8 cellular contexts compared by ENCODE assay signal in the genomic region with DNA sequence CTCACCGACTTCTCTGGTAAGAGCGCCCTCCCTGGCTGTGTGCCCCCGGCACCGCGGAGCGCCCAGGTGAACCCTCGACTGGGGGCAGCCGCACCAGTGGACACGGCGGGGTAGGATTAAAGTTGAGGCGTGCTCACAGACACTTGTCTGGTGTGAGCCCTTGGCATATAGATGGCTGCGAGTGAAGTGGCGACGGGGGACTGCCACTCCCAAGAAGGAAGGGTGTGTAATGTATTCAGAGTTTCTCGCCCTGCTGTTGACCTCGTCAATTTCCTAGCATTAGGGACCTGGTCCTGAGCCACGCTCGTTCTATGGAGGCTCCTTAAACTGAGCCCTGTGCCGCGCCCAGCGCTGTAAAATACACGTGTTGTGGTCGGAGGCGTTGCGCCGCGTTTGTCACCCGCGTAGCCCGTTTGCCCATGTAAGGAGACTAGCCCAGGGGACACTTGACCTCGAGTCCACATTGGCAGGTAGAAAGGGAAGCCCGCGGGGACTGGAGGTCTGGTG. TPM values are rescaled to one million over a fixed set of nuclear protein-coding genes. Genes with fewer than 3 reads are reported as not detected.
DNase-seq lines count a peak whose midpoint lies in the region; ATAC-seq and TF ChIP-seq lines count a peak whose summit lies in the region.

No MANE protein-coding gene starts in this region.

- H3K27me3 ChIP-seq in hepatocyte, result peaks cover 64% of the 10 kb centered on the region
- no peaks in the 10 kb centered on the region for H3K27me3 ChIP-seq in gastrocnemius medialis

- in situ Hi-C loops in gastrocnemius medialis (cut with MboI; ENCODE audit: low sequenced_read_pairs in 4 of 4), result no loop called here

- H3K4me1 ChIP-seq in hepatocyte (ENCODE audit: insufficient read depth), result peaks cover 13% of the 10 kb centered on the region
- peaks cover 0 to 9% of the 10 kb centered on the region in 2 donors for H3K4me1 ChIP-seq in gastrocnemius medialis

- H3K4me3 ChIP-seq in hepatocyte (peak overlapping the region; percentile 70), gastrocnemius medialis (peak overlapping the region; percentile 79 to 92 (median 89))

- H3K4me1 Mint-ChIP-seq in activated naive CD8-positive, alpha-beta T cell treated with anti-CD3 and anti-CD28 coated beads for 36 hours, result peaks cover 37% of the 10 kb centered on the region

- peak; percentile 13 to 15 for ATAC-seq in gastrocnemius medialis
- ATAC-seq in HG03039 (IDR thresholded peaks at IDR 0.05; ENCODE audit: unreplicated experiment), result no peak
- no peak for ATAC-seq in GM21619 (IDR thresholded peaks at IDR 0.05; ENCODE audit: unreplicated experiment)

- no peak overlapping the region for H3K27ac ChIP-seq in hepatocyte
- peak overlapping the region; percentile 85 to 96 (median 94) for H3K27ac ChIP-seq in gastrocnemius medialis

- H3K79me2 ChIP-seq in hepatocyte, result no peaks in the 10 kb centered on the region

- peak overlapping the region; percentile 63 for H2AFZ ChIP-seq in hepatocyte

- peaks cover 16% of the 10 kb centered on the region for H3K36me3 Mint-ChIP-seq in activated naive CD8-positive, alpha-beta T cell treated with anti-CD3 and anti-CD28 coated beads for 36 hours

- no peaks in the 10 kb centered on the region for H3K27me3 Mint-ChIP-seq in activated naive CD8-positive, alpha-beta T cell treated with anti-CD3 and anti-CD28 coated beads for 36 hours

- H3K9me2 ChIP-seq in hepatocyte (replicated peaks; ENCODE audit: insufficient read depth), result no peaks in the 10 kb centered on the region

- intact Hi-C loops in gastrocnemius medialis (cut with DNase I; ENCODE audit: low total_unique reads), result loop anchor here (2.0 to 5.0 kb wide), 4 partner anchors 44 to 199 kb away; partner anchors contain the start of gene CFAP298

- no peaks in the 10 kb centered on the region for H3K36me3 ChIP-seq in hepatocyte (replicated peaks; ENCODE audit: insufficient read depth, low read depth)
- no peaks in the 10 kb centered on the region for H3K36me3 ChIP-seq in gastrocnemius medialis

- TF ChIP-seq CTCF in hepatocyte (IDR thresholded peaks at IDR 0.05; ENCODE audit: poor library complexity) (no peak), gastrocnemius medialis (IDR thresholded peaks at IDR 0.05 in 4 of 5, conservative IDR thresholded peaks at IDR 0.05 in 1 of 5) (no peak)

- H3K9me3 ChIP-seq in hepatocyte (ENCODE audit: low read depth), result no peaks in the 10 kb centered on the region
- H3K9me3 ChIP-seq in gastrocnemius medialis, result no peaks in the 10 kb centered on the region

- DNase-seq in activated effector memory CD4-positive, alpha-beta T cell treated with anti-CD3 and anti-CD28 coated beads, Interleukin-2, amount 50 U/mL, for 16 hours, result peak; percentile 68
- DNase-seq in activated effector memory CD4-positive, alpha-beta T cell treated with Interleukin-2 at 50 U/mL for 16 hours, result no peak
- peak; percentile 19 for DNase-seq in activated naive CD8-positive, alpha-beta T cell treated with anti-CD3 and anti-CD28 coated beads for 36 hours
- DNase-seq in hepatocyte (ENCODE audit: low spot score) (no peak), gastrocnemius medialis (peak; percentile 20 to 29), SHP77 (lab: John Stamatoyannopoulos, UW) (no peak)

- peak overlapping the region; percentile 88 for H3K27ac Mint-ChIP-seq in activated naive CD8-positive, alpha-beta T cell treated with anti-CD3 and anti-CD28 coated beads for 36 hours

- peaks cover 5% of the 10 kb centered on the region for H3K9me3 Mint-ChIP-seq in activated naive CD8-positive, alpha-beta T cell treated with anti-CD3 and anti-CD28 coated beads for 36 hours

- H3K4me2 ChIP-seq in hepatocyte, result peak overlapping the region; percentile 99

- 17% methylated on average over 33 of the region's 33 CpGs for WGBS in hepatocyte (ENCODE audit: low lambda C conversion rate, missing lambda C conversion rate)

- H4K20me1 ChIP-seq in hepatocyte (ENCODE audit: insufficient read depth, poor library complexity, severe bottlenecking), result no peaks in the 10 kb centered on the region

- no peak for TF ChIP-seq POLR2A in gastrocnemius medialis (IDR thresholded peaks at IDR 0.05)

- peak overlapping the region; percentile 91 for H3K4me3 Mint-ChIP-seq in activated naive CD8-positive, alpha-beta T cell treated with anti-CD3 and anti-CD28 coated beads for 36 hours

RNA-seq across cellular contexts. Expression of gene EVA1C, which starts 0.5 kb away (rescaled TPM):
- total RNA-seq in activated naive CD8-positive, alpha-beta T cell treated with anti-CD3 and anti-CD28 coated beads for 36 hours, result 10 to 100 TPM; 10.9 to 12.5 TPM
- total RNA-seq in hepatocyte (2.9 and 3.4 TPM in 2 replicates), gastrocnemius medialis (10 to 100 TPM in 2 of 4 donors, 1 to 10 TPM in 2; 9.2 to 15.8 (median 12.1) TPM)
- polyA plus RNA-seq in hepatocyte, result 2.2 and 4.4 TPM in 2 replicates

RNA-seq across cellular contexts. Expression of gene URB1, which starts 20.2 kb away (rescaled TPM):
- 10 to 100 TPM; 35.6 to 38.4 TPM for total RNA-seq in activated naive CD8-positive, alpha-beta T cell treated with anti-CD3 and anti-CD28 coated beads for 36 hours
- 10.1 and 13.6 TPM in 2 replicates for total RNA-seq in hepatocyte
- 2.9 and 3.4 TPM in 2 replicates for polyA plus RNA-seq in hepatocyte
- 10 to 100 TPM; 13.7 to 17.7 (median 15.2) TPM for total RNA-seq in gastrocnemius medialis

Comparison
In these comparisons a context has a peak if more than half of its experiments do, and no peak if none do; other contexts are left out.
1. DNase-seq: peak in activated effector memory CD4-positive, alpha-beta T cell treated with anti-CD3 and anti-CD28 coated beads, Interleukin-2, amount 50 U/mL, for 16 hours (single experiment), activated naive CD8-positive, alpha-beta T cell treated with anti-CD3 and anti-CD28 coated beads for 36 hours (single experiment) and gastrocnemius medialis (2 of 2); none in activated effector memory CD4-positive, alpha-beta T cell treated with Interleukin-2 at 50 U/mL for 16 hours (single experiment), hepatocyte (single experiment) and SHP77 (0 of 2).
2. ATAC-seq: peak in gastrocnemius medialis (2 of 2); none in HG03039 (single experiment) and GM21619 (single experiment).